12 cellular contexts compared by ENCODE assay signal in genomic region chr2:239630618-239631286, GRCh38.
DNase-seq lines count a peak whose midpoint lies in the region; ATAC-seq and TF ChIP-seq lines count a peak whose summit lies in the region.
"Had no signal": no experiment of that assay in that cellular context is flagged by ENCODE, and none has a peak within 500 bp of the region (broad histone marks: within the 10 kb centered on the region; RNA-seq: fewer than 3 reads in every experiment).

No MANE protein-coding gene starts in this region.

- no peaks in the 10 kb centered on the region for H3K27me3 Mint-ChIP-seq in CD8-positive, alpha-beta T cell (ENCODE audit: low read depth)
- no peaks in the 10 kb centered on the region for H3K27me3 Mint-ChIP-seq in activated CD8-positive, alpha-beta T cell treated with anti-CD3 and anti-CD28 coated beads, Interleukin-2, amount 10 ng/mL, durations not matched to agents 7 days and 5 days (ENCODE audit: low read depth)

- WGBS in esophagus, 2 donors = 36 to 49% methylated on average over 13 of the region's 13 CpGs
- WGBS in prostate gland = 64% methylated on average over 13 of the region's 13 CpGs

- H3K36me3 ChIP-seq in CD8-positive, alpha-beta T cell (ENCODE audit: insufficient read depth, low read length) = no peaks in the 10 kb centered on the region
- no peaks in the 10 kb centered on the region for H3K36me3 ChIP-seq in esophagus (ENCODE audit: control insufficient read depth in 2 of 2, insufficient read depth in 2 of 2, low read length in 1 of 2)
- H3K36me3 ChIP-seq in prostate gland = no peaks in the 10 kb centered on the region

- H3K27ac ChIP-seq in CD8-positive, alpha-beta T cell (ENCODE audit: low read depth, low read length) = no peak overlapping the region
- peak overlapping the region; percentile 43 to 62 for H3K27ac ChIP-seq in esophagus (ENCODE audit: low read depth in 2 of 2, low read length in 1 of 2)
- H3K27ac ChIP-seq in prostate gland = no peak overlapping the region

- no peak overlapping the region for H3K4me3 ChIP-seq in CD8-positive, alpha-beta T cell (ENCODE audit: low read depth, low read length)
- H3K4me3 ChIP-seq in esophagus (ENCODE audit: low read depth in 1 of 2, low read length in 2 of 2) (no peak overlapping the region), prostate gland (no peak overlapping the region)

- no peak overlapping the region for H3K27ac Mint-ChIP-seq in CD8-positive, alpha-beta T cell
- no peak overlapping the region for H3K27ac Mint-ChIP-seq in activated CD8-positive, alpha-beta T cell treated with anti-CD3 and anti-CD28 coated beads, Interleukin-2, amount 10 ng/mL, durations not matched to agents 7 days and 5 days
- H3K27ac Mint-ChIP-seq: T-helper 1 cell treated with Interleukin-12 subunit alpha and Interleukin-12 subunit beta and Interleukin-4 antibody, amounts not matched to agents 30 μg/mL and 1 μg/mL, for 36 hours had no signal

- peaks cover 18% of the 10 kb centered on the region for H3K4me1 ChIP-seq in CD8-positive, alpha-beta T cell (ENCODE audit: insufficient read depth, low read length)
- H3K4me1 ChIP-seq in esophagus (ENCODE audit: control insufficient read depth in 2 of 2, insufficient read depth in 2 of 2, low read length in 1 of 2) (peaks cover 2 to 3% of the 10 kb centered on the region in 2 donors), prostate gland (replicated peaks) (no peaks in the 10 kb centered on the region)

- H3K9me3 ChIP-seq in CD8-positive, alpha-beta T cell (ENCODE audit: low read length) = no peaks in the 10 kb centered on the region
- H3K9me3 ChIP-seq in esophagus (ENCODE audit: control insufficient read depth in 2 of 2, insufficient read depth in 1 of 2, low read depth in 1 of 2, low read length in 1 of 2) (no peaks in the 10 kb centered on the region), prostate gland (no peaks in the 10 kb centered on the region)

- no peak overlapping the region for H3K4me3 Mint-ChIP-seq in CD8-positive, alpha-beta T cell
- H3K4me3 Mint-ChIP-seq in activated CD8-positive, alpha-beta T cell treated with anti-CD3 and anti-CD28 coated beads, Interleukin-2, amount 10 ng/mL, durations not matched to agents 7 days and 5 days = no peak overlapping the region
- H3K4me3 Mint-ChIP-seq: T-helper 1 cell treated with Interleukin-12 subunit alpha and Interleukin-12 subunit beta and Interleukin-4 antibody, amounts not matched to agents 30 μg/mL and 1 μg/mL, for 36 hours had no signal

- POLR2A ChIA-PET in CD8-positive, alpha-beta T cell (lab: Charles Lee) = interaction anchor here (0.7 kb wide), 1 partner anchor 449 kb away, joined by 3 read pairs; no protein-coding TSS in a partner anchor
- POLR2A ChIA-PET in activated CD8-positive, alpha-beta T cell treated with anti-CD3 and anti-CD28 coated beads, Interleukin-2, amount 10 ng/mL, durations not matched to agents 7 days and 5 days (lab: Charles Lee) = no interaction called here

- H3K4me1 Mint-ChIP-seq in CD8-positive, alpha-beta T cell (ENCODE audit: low read depth) = peaks cover 14% of the 10 kb centered on the region
- H3K4me1 Mint-ChIP-seq in activated CD8-positive, alpha-beta T cell treated with anti-CD3 and anti-CD28 coated beads, Interleukin-2, amount 10 ng/mL, durations not matched to agents 7 days and 5 days (ENCODE audit: low read depth) = peaks cover 5% of the 10 kb centered on the region

- TF ChIP-seq POLR2A in prostate gland (IDR thresholded peaks at IDR 0.05) = no peak

- DNase-seq in CD8-positive, alpha-beta T cell = no peak
- DNase-seq in NCI-H226 = peak; percentile 87
- peak; percentile 40 for DNase-seq in prostate gland (ENCODE audit: low spot score)
- DNase-seq in AML-193 (lab: John Stamatoyannopoulos, UW) = no peak
- no peak for DNase-seq in activated CD8-positive, alpha-beta T cell treated with anti-CD3 and anti-CD28 coated beads, Interleukin-2, amount 10 ng/mL, durations not matched to agents 7 days and 5 days
- DNase-seq: activated T-cell treated with anti-CD3 and anti-CD28 coated beads, Interleukin-2, amount 50 U/mL, for 48 hours; left colon; NCI-H524 treated with DMSO at 0.1 percent for 48 hours had no signal

- H3K27me3 ChIP-seq in CD8-positive, alpha-beta T cell (ENCODE audit: insufficient read depth, low read length) = no peaks in the 10 kb centered on the region
- H3K27me3 ChIP-seq in esophagus (ENCODE audit: control insufficient read depth in 1 of 2, insufficient read depth in 2 of 2, low read length in 2 of 2) (no peaks in the 10 kb centered on the region), prostate gland (replicated peaks; ENCODE audit: insufficient read depth) (no peaks in the 10 kb centered on the region)

- no peaks in the 10 kb centered on the region for H3K9me3 Mint-ChIP-seq in CD8-positive, alpha-beta T cell
- H3K9me3 Mint-ChIP-seq in activated CD8-positive, alpha-beta T cell treated with anti-CD3 and anti-CD28 coated beads, Interleukin-2, amount 10 ng/mL, durations not matched to agents 7 days and 5 days (ENCODE audit: insufficient read depth) = no peaks in the 10 kb centered on the region
- H3K9me3 Mint-ChIP-seq: T-helper 1 cell treated with Interleukin-12 subunit alpha and Interleukin-12 subunit beta and Interleukin-4 antibody, amounts not matched to agents 30 μg/mL and 1 μg/mL, for 36 hours had no signal

- TF ChIP-seq CTCF in CD8-positive, alpha-beta T cell (IDR thresholded peaks at IDR 0.05) = no peak
- peak in 1 of 4 experiments; percentile 11 for TF ChIP-seq CTCF in prostate gland (IDR thresholded peaks at IDR 0.05)

- CTCF ChIA-PET in CD8-positive, alpha-beta T cell (lab: Charles Lee) = no interaction called here
- CTCF ChIA-PET in activated CD8-positive, alpha-beta T cell treated with anti-CD3 and anti-CD28 coated beads, Interleukin-2, amount 10 ng/mL, durations not matched to agents 7 days and 5 days (lab: Charles Lee) = no interaction called here

- intact Hi-C loops in CD8-positive, alpha-beta T cell (cut with DNase I, micrococcal nuclease) = no loop called here
- intact Hi-C loops in prostate gland (cut with DNase I) = no loop called here

- ATAC-seq in CD8-positive, alpha-beta T cell = peak; percentile 8
- ATAC-seq in activated CD8-positive, alpha-beta T cell treated with anti-CD3 and anti-CD28 coated beads, Interleukin-2, amount 10 ng/mL, durations not matched to agents 7 days and 5 days = no peak
- ATAC-seq in HG02884 (IDR thresholded peaks at IDR 0.05; ENCODE audit: unreplicated experiment) (no peak), HG03520 (IDR thresholded peaks at IDR 0.05; ENCODE audit: unreplicated experiment) (no peak)
- ATAC-seq: left colon had no signal

- no peaks in the 10 kb centered on the region for H3K36me3 Mint-ChIP-seq in CD8-positive, alpha-beta T cell
- H3K36me3 Mint-ChIP-seq in activated CD8-positive, alpha-beta T cell treated with anti-CD3 and anti-CD28 coated beads, Interleukin-2, amount 10 ng/mL, durations not matched to agents 7 days and 5 days (ENCODE audit: low read depth) = no peaks in the 10 kb centered on the region

Comparison
In these comparisons a context has a peak if more than half of its experiments do, and no peak if none do; other contexts are left out.
1. DNase-seq: peak in NCI-H226 (single experiment) and prostate gland (single experiment); none in CD8-positive, alpha-beta T cell (0 of 7), AML-193 (0 of 2) and activated CD8-positive, alpha-beta T cell treated with anti-CD3 and anti-CD28 coated beads, Interleukin-2, amount 10 ng/mL, durations not matched to agents 7 days and 5 days (single experiment).
2. H3K27ac ChIP-seq: peak in esophagus (2 of 2); none in CD8-positive, alpha-beta T cell (single experiment) and prostate gland (0 of 2).